ENCODE assay signal across 29 cellular contexts in the genomic region with DNA sequence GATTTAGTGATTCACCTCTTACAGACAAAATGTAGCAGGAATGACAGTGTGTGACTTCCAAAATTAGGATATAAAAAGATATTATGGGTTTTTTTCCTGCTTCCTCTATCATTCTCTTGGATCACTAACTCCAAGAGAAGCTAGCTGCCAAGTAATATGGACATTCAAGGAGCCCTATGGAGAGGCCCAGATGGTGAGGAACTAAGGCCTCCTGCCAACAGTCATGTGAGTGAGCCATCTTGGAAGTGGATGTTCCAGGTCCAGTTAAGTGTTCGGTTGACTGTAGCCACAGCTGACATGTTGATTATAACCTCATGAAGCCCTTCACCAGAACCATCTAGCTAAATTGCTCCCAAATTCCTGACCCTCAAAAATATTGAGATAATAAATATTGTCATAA. TPM values are rescaled to one million over a fixed set of nuclear protein-coding genes. Genes with fewer than 3 reads are reported as not detected.
DNase-seq lines count a peak whose midpoint lies in the region; ATAC-seq and TF ChIP-seq lines count a peak whose summit lies in the region.
"Had no signal": no experiment of that assay in that cellular context is flagged by ENCODE, and none has a peak within 500 bp of the region (broad histone marks: within the 10 kb centered on the region; RNA-seq: fewer than 3 reads in every experiment).

No MANE protein-coding gene starts in this region.

- H3K18ac ChIP-seq in mesenchymal stem cell (ENCODE audit: low read depth in 1 of 2, low read length in 2 of 2) = no peak overlapping the region

- H2BK5ac ChIP-seq in mesenchymal stem cell (ENCODE audit: low read depth, low read length, poor library complexity, severe bottlenecking) = no peak overlapping the region

- peaks cover 13% of the 10 kb centered on the region for H3K4me1 Mint-ChIP-seq in activated naive CD8-positive, alpha-beta T cell treated with anti-CD3 and anti-CD28 coated beads for 36 hours
- H3K4me1 Mint-ChIP-seq in activated CD4-positive, alpha-beta T cell treated with anti-CD3 and anti-CD28 coated beads for 36 hours = peaks cover 2% of the 10 kb centered on the region

- H3K36me3 ChIP-seq in left ventricle myocardium inferior = peaks cover 58% of the 10 kb centered on the region
- H3K36me3 ChIP-seq in MG63 = peaks cover 60% of the 10 kb centered on the region
- H3K36me3 ChIP-seq in mesenchymal stem cell (ENCODE audit: control insufficient read depth in 1 of 2, insufficient read depth in 2 of 2, low read depth in 1 of 2, low read length in 2 of 2) = peaks cover 17 to 53% of the 10 kb centered on the region in 2 experiments

- no peak overlapping the region for H2AFZ ChIP-seq in mesenchymal stem cell (ENCODE audit: low read depth, low read length)
- H2AFZ ChIP-seq: PC-9 had no signal

- H3K27ac ChIP-seq in left ventricle myocardium inferior (replicated peaks) (peak overlapping the region; percentile 20), mesenchymal stem cell (ENCODE audit: low read length, poor library complexity, severe bottlenecking) (no peak overlapping the region)
- H3K27ac ChIP-seq: BLaER1 treated with 17β-estradiol and CSF1 and Interleukin-3, amounts not matched to agents 10 nM and 100 nM; PC-9; SJSA1 had no signal

- H3K79me1 ChIP-seq in mesenchymal stem cell (replicated peaks; ENCODE audit: low read length, poor library complexity, severe bottlenecking) = peaks cover 33% of the 10 kb centered on the region

- H3K4me3 ChIP-seq in left ventricle myocardium inferior = no peak overlapping the region
- H3K4me3 ChIP-seq in MG63 = no peak overlapping the region
- no peak overlapping the region for H3K4me3 ChIP-seq in mesenchymal stem cell (ENCODE audit: insufficient read depth in 1 of 2, low read depth in 1 of 2, low read length in 2 of 2)
- H3K4me3 ChIP-seq: BLaER1 treated with 17β-estradiol and CSF1 and Interleukin-3, amounts not matched to agents 10 nM and 100 nM; PC-9; SJSA1 had no signal

- H2BK15ac ChIP-seq in mesenchymal stem cell (ENCODE audit: low read depth, poor library complexity, severe bottlenecking) = no peak overlapping the region

- whole genome bisulfite sequencing in mesenchymal stem cell = no CpG with 5 or more reads among the region's 1 CpG

- no peak overlapping the region for H3K23ac ChIP-seq in mesenchymal stem cell (ENCODE audit: low read length in 2 of 2)

- H3K36me3 Mint-ChIP-seq in activated naive CD8-positive, alpha-beta T cell treated with anti-CD3 and anti-CD28 coated beads for 36 hours = peaks cover 33% of the 10 kb centered on the region
- peaks cover 29% of the 10 kb centered on the region for H3K36me3 Mint-ChIP-seq in activated CD4-positive, alpha-beta T cell treated with anti-CD3 and anti-CD28 coated beads for 36 hours (ENCODE audit: low read depth)

- no peaks in the 10 kb centered on the region for H3K27me3 Mint-ChIP-seq in activated naive CD8-positive, alpha-beta T cell treated with anti-CD3 and anti-CD28 coated beads for 36 hours
- no peaks in the 10 kb centered on the region for H3K27me3 Mint-ChIP-seq in activated CD4-positive, alpha-beta T cell treated with anti-CD3 and anti-CD28 coated beads for 36 hours
- H3K27me3 Mint-ChIP-seq: CD4-positive, alpha-beta T cell had no signal

- H3K9me3 ChIP-seq in left ventricle myocardium inferior (replicated peaks) (no peaks in the 10 kb centered on the region), MG63 (peaks cover 7% of the 10 kb centered on the region), mesenchymal stem cell (ENCODE audit: control insufficient read depth, low read length) (no peaks in the 10 kb centered on the region)

- H4K8ac ChIP-seq in mesenchymal stem cell (ENCODE audit: low read length) = no peak overlapping the region

- H3K27me3 ChIP-seq in left ventricle myocardium inferior (ENCODE audit: low read depth) (no peaks in the 10 kb centered on the region), MG63 (no peaks in the 10 kb centered on the region), mesenchymal stem cell (ENCODE audit: control insufficient read depth in 1 of 2, insufficient read depth in 1 of 2, low read length in 2 of 2) (no peaks in the 10 kb centered on the region)
- H3K27me3 ChIP-seq: BLaER1 treated with 17β-estradiol and CSF1 and Interleukin-3, amounts not matched to agents 10 nM and 100 nM; SJSA1 had no signal

- H3K4ac ChIP-seq in mesenchymal stem cell (ENCODE audit: low read depth in 1 of 2, low read length in 2 of 2) = no peak overlapping the region

- H2BK120ac ChIP-seq in mesenchymal stem cell (ENCODE audit: low read depth, low read length) = no peak overlapping the region

- H3K14ac ChIP-seq in mesenchymal stem cell (ENCODE audit: low read length in 2 of 2) = no peak overlapping the region

- no peak for DNase-seq in left ventricle myocardium inferior
- no peak for DNase-seq in left cardiac atrium
- peak; percentile 33 for DNase-seq in MG63
- DNase-seq in cerebellum (ENCODE audit: low spot score) = peak; percentile 81
- no peak for DNase-seq in mesenchymal stem cell
- no peak for DNase-seq in NCI-H2227 (lab: John Stamatoyannopoulos, UW; ENCODE audit: unreplicated experiment)
- DNase-seq in activated naive CD8-positive, alpha-beta T cell treated with anti-CD3 and anti-CD28 coated beads for 36 hours = no peak
- no peak for DNase-seq in activated CD4-positive, alpha-beta T cell treated with anti-CD3 and anti-CD28 coated beads for 36 hours
- DNase-seq: AML-193; CD4-positive, alpha-beta T cell; DMS79 treated with DMSO at 0.1 percent for 48 hours; Karpas-422; NCI-H1092 treated with DMSO at 0.1 percent for 48 hours; NCI-H1436; NCI-H187; NCI-H2081 treated with DMSO at 0.1 percent for 48 hours; NCI-H2171; NCI-H345; NCI-H524 treated with DMSO at 0.1 percent for 48 hours; NCI-H82; NK-92 treated with Interleukin-12 subunit alpha and Interleukin-12 subunit beta, amount 100 ng/mL, for 24 hours; PC-9 had no signal

- ATAC-seq in left cardiac atrium = no peak
- no peak for ATAC-seq in activated CD4-positive, alpha-beta T cell treated with anti-CD3 and anti-CD28 coated beads for 36 hours
- ATAC-seq: HepG2, Right ventricle myocardium inferior had no signal

- no peak overlapping the region for H2AK5ac ChIP-seq in mesenchymal stem cell (ENCODE audit: low read length, severe bottlenecking)

- peak overlapping the region; percentile 5 for H3K9ac ChIP-seq in mesenchymal stem cell (ENCODE audit: low read length)
- H3K9ac ChIP-seq: BLaER1 treated with 17β-estradiol and CSF1 and Interleukin-3, amounts not matched to agents 10 nM and 100 nM had no signal

- no peak overlapping the region for H4K91ac ChIP-seq in mesenchymal stem cell (ENCODE audit: low read length)

- CTCF ChIA-PET in activated CD4-positive, alpha-beta T cell treated with anti-CD3 and anti-CD28 coated beads for 36 hours (lab: Charles Lee) = interaction anchor here (1.0 to 1.7 kb wide), 4 partner anchors 15 to 87 kb away, joined by 3 to 11 read pairs (median 3); a partner anchor contains a TSS

- H3K4me1 ChIP-seq in left ventricle myocardium inferior = peaks cover 33% of the 10 kb centered on the region
- H3K4me1 ChIP-seq in mesenchymal stem cell (ENCODE audit: control insufficient read depth, insufficient read depth, low read depth, low read length) = peaks cover 1% of the 10 kb centered on the region
- H3K4me1 ChIP-seq: BLaER1 treated with 17β-estradiol and CSF1 and Interleukin-3, amounts not matched to agents 10 nM and 100 nM had no signal

- no peak overlapping the region for H3K4me2 ChIP-seq in mesenchymal stem cell (ENCODE audit: low read length, poor library complexity, severe bottlenecking)
- H3K4me2 ChIP-seq: BLaER1 treated with 17β-estradiol and CSF1 and Interleukin-3, amounts not matched to agents 10 nM and 100 nM; PC-9 had no signal

- H2BK12ac ChIP-seq in mesenchymal stem cell (ENCODE audit: low read length in 2 of 2) = no peak overlapping the region

- no peak overlapping the region for H3K27ac Mint-ChIP-seq in activated naive CD8-positive, alpha-beta T cell treated with anti-CD3 and anti-CD28 coated beads for 36 hours
- H3K27ac Mint-ChIP-seq in activated CD4-positive, alpha-beta T cell treated with anti-CD3 and anti-CD28 coated beads for 36 hours = no peak overlapping the region
- H3K27ac Mint-ChIP-seq: CD4-positive, alpha-beta T cell had no signal

- H3K9me3 Mint-ChIP-seq in activated naive CD8-positive, alpha-beta T cell treated with anti-CD3 and anti-CD28 coated beads for 36 hours = peaks cover 7% of the 10 kb centered on the region
- peaks cover 2% of the 10 kb centered on the region for H3K9me3 Mint-ChIP-seq in activated CD4-positive, alpha-beta T cell treated with anti-CD3 and anti-CD28 coated beads for 36 hours (ENCODE audit: low read depth)
- H3K9me3 Mint-ChIP-seq: CD4-positive, alpha-beta T cell had no signal

- POLR2A ChIA-PET in activated CD4-positive, alpha-beta T cell treated with anti-CD3 and anti-CD28 coated beads for 36 hours (lab: Charles Lee) = interaction anchor here (0.5 to 0.6 kb wide), 2 partner anchors 9 to 48 kb away, joined by 3 to 5 read pairs; no protein-coding TSS in a partner anchor

- H3K4me3 Mint-ChIP-seq in activated naive CD8-positive, alpha-beta T cell treated with anti-CD3 and anti-CD28 coated beads for 36 hours = no peak overlapping the region
- H3K4me3 Mint-ChIP-seq in activated CD4-positive, alpha-beta T cell treated with anti-CD3 and anti-CD28 coated beads for 36 hours = no peak overlapping the region
- H3K4me3 Mint-ChIP-seq: CD4-positive, alpha-beta T cell had no signal

- TF ChIP-seq CTCF in left ventricle myocardium inferior (IDR thresholded peaks at IDR 0.05; ENCODE audit: borderline replicate concordance) = no peak

- intact Hi-C loops in left ventricle myocardium inferior (cut with micrococcal nuclease) = no loop called here
- intact Hi-C loops in left cardiac atrium (cut with DNase I) = no loop called here
- intact Hi-C loops in activated CD4-positive, alpha-beta T cell treated with anti-CD3 and anti-CD28 coated beads for 36 hours (cut with DNase I, micrococcal nuclease) = no loop called here

RNA-seq across cellular contexts. Expression of a gene that starts 38.8 kb away (rescaled TPM):
- total RNA-seq in left ventricle myocardium inferior (not detected), left cardiac atrium (under 1 TPM in 1 of 2 donors, not detected in 1; 0.21 TPM), cerebellum (not detected)
- not detected in 2 replicates for total RNA-seq in MG63 (2014; rRNA removed; shearing (Covaris generic); ENCODE audit: low replicate concordance)
- not detected for polyA plus RNA-seq in mesenchymal stem cell (2013, experiment 1 of 2)
- polyA plus RNA-seq in mesenchymal stem cell (2013, experiment 2 of 2) = not detected
- total RNA-seq in activated naive CD8-positive, alpha-beta T cell treated with anti-CD3 and anti-CD28 coated beads for 36 hours = 10 to 100 TPM; 14.2 to 14.4 TPM
- total RNA-seq in activated CD4-positive, alpha-beta T cell treated with anti-CD3 and anti-CD28 coated beads for 36 hours = under 1 TPM in 1 of 2 experiments, not detected in 1; 0.12 TPM
- total RNA-seq: CD4-positive, alpha-beta T cell; H4; HepG2; HT1080; PC-9; Right ventricle myocardium inferior; RPMI7951 had no signal

RNA-seq across cellular contexts. Expression of a gene that starts 50.9 kb away (rescaled TPM):
- total RNA-seq in left ventricle myocardium inferior = 0.16 TPM
- total RNA-seq in left cardiac atrium = under 1 TPM; 0.12 to 0.65 TPM
- total RNA-seq in MG63 (2014; rRNA removed; shearing (Covaris generic); ENCODE audit: low replicate concordance) = not detected in 2 replicates
- 0.91 TPM for total RNA-seq in cerebellum
- polyA plus RNA-seq in mesenchymal stem cell (2013, experiment 1 of 2) = 0.07 TPM
- 0.21 TPM for polyA plus RNA-seq in mesenchymal stem cell (2013, experiment 2 of 2)
- total RNA-seq in activated naive CD8-positive, alpha-beta T cell treated with anti-CD3 and anti-CD28 coated beads for 36 hours = not detected
- not detected for total RNA-seq in activated CD4-positive, alpha-beta T cell treated with anti-CD3 and anti-CD28 coated beads for 36 hours
- total RNA-seq: CD4-positive, alpha-beta T cell; H4; HT1080 had no signal

Comparison
In these comparisons a context has a peak if more than half of its experiments do, and no peak if none do; other contexts are left out.
1. DNase-seq: peak in MG63 (single experiment) and cerebellum (single experiment); none in left ventricle myocardium inferior (single experiment), left cardiac atrium (single experiment), mesenchymal stem cell (single experiment), NCI-H2227 (single experiment), activated naive CD8-positive, alpha-beta T cell treated with anti-CD3 and anti-CD28 coated beads for 36 hours (single experiment) and activated CD4-positive, alpha-beta T cell treated with anti-CD3 and anti-CD28 coated beads for 36 hours (single experiment).
2. RNA of a gene that starts 38.8 kb away (total RNA-seq): 14.2 to 14.4 TPM in activated naive CD8-positive, alpha-beta T cell treated with anti-CD3 and anti-CD28 coated beads for 36 hours; 0.21 TPM in left cardiac atrium, 0.12 TPM in activated CD4-positive, alpha-beta T cell treated with anti-CD3 and anti-CD28 coated beads for 36 hours, not detected in left ventricle myocardium inferior (single experiment), not detected in MG63 and not detected in cerebellum (single experiment); every median in the first group is over 10 times any median in the second.